In genomic region chr17:55073467-55073866, GRCh38 we compare ENCODE assay signal across 6 cellular contexts.
DNase-seq lines count a peak whose midpoint lies in the region; ATAC-seq lines count a peak whose summit lies in the region.
"Not testable (repeated sequence)": the region's sequence is repeated elsewhere in the genome, so short reads cannot be mapped to it uniquely, and the experiment has no call there.

No MANE protein-coding gene starts in this region.

- peaks cover 17% of the 10 kb centered on the region for H3K36me3 Mint-ChIP-seq in CD4-positive, CD25-positive, alpha-beta regulatory T cell
- peaks cover 3 to 17% (median 9%) of the 10 kb centered on the region in 3 donors for H3K36me3 Mint-ChIP-seq in CD8-positive, alpha-beta memory T cell
- not testable (repeated sequence) for H3K36me3 Mint-ChIP-seq in T-helper 1 cell treated with Interleukin-12 subunit alpha and Interleukin-12 subunit beta and Interleukin-4 antibody, amounts not matched to agents 30 μg/mL and 1 μg/mL, for 36 hours (ENCODE audit: low read depth); activated CD4-positive, alpha-beta memory T cell treated with anti-CD3 and anti-CD28 coated beads for 36 hours; activated T-helper 1 cell treated with anti-CD3 and anti-CD28 coated beads, Interleukin-12 subunit alpha, Interleukin-12 subunit beta, Interleukin-2, Interleukin-4 antibody, amounts not matched to agents 30 ng/mL and 10 ng/mL and 1 ng/mL, durations not matched to agents 14 hours and 24 hours and 36 hours (ENCODE audit: low read depth); effector memory CD8-positive, alpha-beta T cell (ENCODE audit: insufficient read depth)

- not testable (repeated sequence) for ATAC-seq in CD4-positive, CD25-positive, alpha-beta regulatory T cell (ENCODE audit: low read depth in 2 of 2); effector memory CD8-positive, alpha-beta T cell (replicated peaks)

- POLR2A ChIA-PET in CD8-positive, alpha-beta memory T cell (lab: Charles Lee); activated CD4-positive, alpha-beta memory T cell treated with anti-CD3 and anti-CD28 coated beads for 36 hours (lab: Charles Lee): not testable (repeated sequence)

- not testable (repeated sequence) for H3K9me3 Mint-ChIP-seq in CD4-positive, CD25-positive, alpha-beta regulatory T cell; CD8-positive, alpha-beta memory T cell; T-helper 1 cell treated with Interleukin-12 subunit alpha and Interleukin-12 subunit beta and Interleukin-4 antibody, amounts not matched to agents 30 μg/mL and 1 μg/mL, for 36 hours; activated CD4-positive, alpha-beta memory T cell treated with anti-CD3 and anti-CD28 coated beads for 36 hours; activated T-helper 1 cell treated with anti-CD3 and anti-CD28 coated beads, Interleukin-12 subunit alpha, Interleukin-12 subunit beta, Interleukin-2, Interleukin-4 antibody, amounts not matched to agents 30 ng/mL and 10 ng/mL and 1 ng/mL, durations not matched to agents 14 hours and 24 hours and 36 hours; effector memory CD8-positive, alpha-beta T cell

- H3K27me3 ChIP-seq in CD4-positive, CD25-positive, alpha-beta regulatory T cell (ENCODE audit: control insufficient read depth, insufficient read depth, low read length); CD8-positive, alpha-beta memory T cell (ENCODE audit: insufficient read depth, low read length, poor library complexity, severe bottlenecking): not testable (repeated sequence)

- not testable (repeated sequence) for H3K27me3 Mint-ChIP-seq in CD4-positive, CD25-positive, alpha-beta regulatory T cell; CD8-positive, alpha-beta memory T cell; T-helper 1 cell treated with Interleukin-12 subunit alpha and Interleukin-12 subunit beta and Interleukin-4 antibody, amounts not matched to agents 30 μg/mL and 1 μg/mL, for 36 hours (ENCODE audit: low read depth); activated CD4-positive, alpha-beta memory T cell treated with anti-CD3 and anti-CD28 coated beads for 36 hours; activated T-helper 1 cell treated with anti-CD3 and anti-CD28 coated beads, Interleukin-12 subunit alpha, Interleukin-12 subunit beta, Interleukin-2, Interleukin-4 antibody, amounts not matched to agents 30 ng/mL and 10 ng/mL and 1 ng/mL, durations not matched to agents 14 hours and 24 hours and 36 hours (ENCODE audit: insufficient read depth); effector memory CD8-positive, alpha-beta T cell

- peaks cover 17% of the 10 kb centered on the region for H3K4me1 ChIP-seq in CD4-positive, CD25-positive, alpha-beta regulatory T cell (ENCODE audit: control insufficient read depth, insufficient read depth, low read length, poor library complexity, severe bottlenecking)
- not testable (repeated sequence) for H3K4me1 ChIP-seq in CD8-positive, alpha-beta memory T cell (ENCODE audit: insufficient read depth, low read length)

- H3K36me3 ChIP-seq in CD4-positive, CD25-positive, alpha-beta regulatory T cell (ENCODE audit: control insufficient read depth, insufficient read depth, low read length); CD8-positive, alpha-beta memory T cell (ENCODE audit: insufficient read depth, low read length): not testable (repeated sequence)

- not testable (repeated sequence) for H3K9me3 ChIP-seq in CD4-positive, CD25-positive, alpha-beta regulatory T cell (ENCODE audit: control insufficient read depth in 2 of 2, low read length in 2 of 2); CD8-positive, alpha-beta memory T cell (ENCODE audit: low read length)

- H3K27ac Mint-ChIP-seq in CD4-positive, CD25-positive, alpha-beta regulatory T cell = peak overlapping the region; percentile 79 to 87 (median 82)
- peak overlapping the region in 6 of 8 donors; percentile 64 to 87 (median 82) for H3K27ac Mint-ChIP-seq in CD8-positive, alpha-beta memory T cell
- peak overlapping the region; percentile 49 for H3K27ac Mint-ChIP-seq in T-helper 1 cell treated with Interleukin-12 subunit alpha and Interleukin-12 subunit beta and Interleukin-4 antibody, amounts not matched to agents 30 μg/mL and 1 μg/mL, for 36 hours
- H3K27ac Mint-ChIP-seq in activated CD4-positive, alpha-beta memory T cell treated with anti-CD3 and anti-CD28 coated beads for 36 hours = peak overlapping the region; percentile 56
- H3K27ac Mint-ChIP-seq in activated T-helper 1 cell treated with anti-CD3 and anti-CD28 coated beads, Interleukin-12 subunit alpha, Interleukin-12 subunit beta, Interleukin-2, Interleukin-4 antibody, amounts not matched to agents 30 ng/mL and 10 ng/mL and 1 ng/mL, durations not matched to agents 14 hours and 24 hours and 36 hours = peak overlapping the region; percentile 60
- peak overlapping the region; percentile 45 to 75 for H3K27ac Mint-ChIP-seq in effector memory CD8-positive, alpha-beta T cell

- H3K4me3 ChIP-seq in CD4-positive, CD25-positive, alpha-beta regulatory T cell (ENCODE audit: low read depth, low read length) = peak overlapping the region; percentile 56
- H3K4me3 ChIP-seq in CD8-positive, alpha-beta memory T cell (ENCODE audit: low read length) = not testable (repeated sequence)

- peak overlapping the region; percentile 0 to 56 (median 28) for H3K4me3 Mint-ChIP-seq in CD4-positive, CD25-positive, alpha-beta regulatory T cell
- not testable (repeated sequence) for H3K4me3 Mint-ChIP-seq in CD8-positive, alpha-beta memory T cell; T-helper 1 cell treated with Interleukin-12 subunit alpha and Interleukin-12 subunit beta and Interleukin-4 antibody, amounts not matched to agents 30 μg/mL and 1 μg/mL, for 36 hours; activated CD4-positive, alpha-beta memory T cell treated with anti-CD3 and anti-CD28 coated beads for 36 hours; activated T-helper 1 cell treated with anti-CD3 and anti-CD28 coated beads, Interleukin-12 subunit alpha, Interleukin-12 subunit beta, Interleukin-2, Interleukin-4 antibody, amounts not matched to agents 30 ng/mL and 10 ng/mL and 1 ng/mL, durations not matched to agents 14 hours and 24 hours and 36 hours
- H3K4me3 Mint-ChIP-seq in effector memory CD8-positive, alpha-beta T cell = peak overlapping the region in 1 of 2 donors; percentile 13

- H3K27ac ChIP-seq in CD4-positive, CD25-positive, alpha-beta regulatory T cell (ENCODE audit: insufficient read depth, low read length, poor library complexity, severe bottlenecking) = peak overlapping the region; percentile 73
- H3K27ac ChIP-seq in CD8-positive, alpha-beta memory T cell (ENCODE audit: low read depth, low read length) = not testable (repeated sequence)

- CTCF ChIA-PET in CD8-positive, alpha-beta memory T cell (lab: Charles Lee); activated CD4-positive, alpha-beta memory T cell treated with anti-CD3 and anti-CD28 coated beads for 36 hours (lab: Charles Lee): not testable (repeated sequence)

- intact Hi-C loops in activated CD4-positive, alpha-beta memory T cell treated with anti-CD3 and anti-CD28 coated beads for 36 hours (cut with micrococcal nuclease) = loop anchor here (1.0 to 5.0 kb wide), 2 partner anchors 17 to 164 kb away; no protein-coding TSS in a partner anchor
- intact Hi-C loops in activated T-helper 1 cell treated with anti-CD3 and anti-CD28 coated beads, Interleukin-12 subunit alpha, Interleukin-12 subunit beta, Interleukin-2, Interleukin-4 antibody, amounts not matched to agents 30 ng/mL and 10 ng/mL and 1 ng/mL, durations not matched to agents 14 hours and 24 hours and 36 hours (cut with micrococcal nuclease) = not testable (repeated sequence)

- peaks cover 0 to 42% (median 19%) of the 10 kb centered on the region in 4 donors for H3K4me1 Mint-ChIP-seq in CD4-positive, CD25-positive, alpha-beta regulatory T cell
- peaks cover 7 to 15% (median 10%) of the 10 kb centered on the region in 3 donors for H3K4me1 Mint-ChIP-seq in CD8-positive, alpha-beta memory T cell
- not testable (repeated sequence) for H3K4me1 Mint-ChIP-seq in T-helper 1 cell treated with Interleukin-12 subunit alpha and Interleukin-12 subunit beta and Interleukin-4 antibody, amounts not matched to agents 30 μg/mL and 1 μg/mL, for 36 hours (ENCODE audit: low read depth); activated T-helper 1 cell treated with anti-CD3 and anti-CD28 coated beads, Interleukin-12 subunit alpha, Interleukin-12 subunit beta, Interleukin-2, Interleukin-4 antibody, amounts not matched to agents 30 ng/mL and 10 ng/mL and 1 ng/mL, durations not matched to agents 14 hours and 24 hours and 36 hours (ENCODE audit: low read depth); effector memory CD8-positive, alpha-beta T cell (ENCODE audit: low read depth in 2 of 2)
- H3K4me1 Mint-ChIP-seq in activated CD4-positive, alpha-beta memory T cell treated with anti-CD3 and anti-CD28 coated beads for 36 hours (ENCODE audit: low read depth) = peaks cover 13% of the 10 kb centered on the region

- not testable (repeated sequence) for DNase-seq in CD4-positive, CD25-positive, alpha-beta regulatory T cell; CD8-positive, alpha-beta memory T cell; activated CD4-positive, alpha-beta memory T cell treated with anti-CD3 and anti-CD28 coated beads for 36 hours; activated T-helper 1 cell treated with anti-CD3 and anti-CD28 coated beads, Interleukin-12 subunit alpha, Interleukin-12 subunit beta, Interleukin-2, Interleukin-4 antibody, amounts not matched to agents 30 ng/mL and 10 ng/mL and 1 ng/mL, durations not matched to agents 14 hours and 24 hours and 36 hours (ENCODE audit: low spot score); effector memory CD8-positive, alpha-beta T cell
